In the genomic region with DNA sequence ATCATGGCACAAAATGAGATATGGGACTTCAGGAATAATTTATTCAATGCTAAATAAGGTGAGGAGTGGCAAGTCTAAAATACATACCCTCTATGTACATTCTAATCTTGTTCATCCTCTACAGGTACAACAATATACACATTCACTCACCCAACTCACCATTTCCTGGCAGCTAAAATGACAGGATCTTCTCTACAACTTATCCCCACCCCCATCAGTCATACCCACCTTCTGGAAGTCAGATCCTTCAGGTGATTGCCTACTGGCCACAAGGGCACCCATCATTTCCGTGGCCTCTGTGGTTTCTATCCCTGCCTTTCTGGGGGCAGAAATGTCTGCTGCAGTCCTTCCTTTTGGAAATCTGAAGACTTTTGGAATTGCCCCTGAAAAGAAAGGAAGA, we compare ENCODE assay signal across 1 cellular context.
TF ChIP-seq lines count a peak whose summit lies in the region.

No MANE protein-coding gene starts in this region.

TF ChIP-seq in GM12891, 5 proteins besides CTCF, POLR2A, EP300 and RAD21 (continued from another document):
- TF ChIP-seq SPI1 (IDR thresholded peaks at IDR 0.05; ENCODE audit: low read depth, low read length): no peak
- no peak for TF ChIP-seq TAF1 (IDR thresholded peaks at IDR 0.05; ENCODE audit: low read depth, low read length)
